ENCODE assay signal across 8 cellular contexts in genomic region chr10:51063659-51064535, GRCh38. TPM values are rescaled to one million over a fixed set of nuclear protein-coding genes. Genes with fewer than 3 reads are reported as not detected.
DNase-seq lines count a peak whose midpoint lies in the region; ATAC-seq, FAIRE-seq and TF ChIP-seq lines count a peak whose summit lies in the region.

No MANE protein-coding gene starts in this region.

- no peaks in the 10 kb centered on the region for H3K36me3 ChIP-seq in GM12878 (ENCODE audit: control insufficient read depth in 2 of 2, insufficient read depth in 2 of 2, low read length in 1 of 2)

- H3K27me3 ChIP-seq in GM12878 (replicated peaks in 1 of 2; ENCODE audit: control insufficient read depth in 2 of 2, insufficient read depth in 2 of 2, low read length in 1 of 2): no peaks in the 10 kb centered on the region

- SMC1A ChIA-PET in GM12878 (lab: Charles Lee; ENCODE audit: uncharacterized antibody, unreplicated experiment): interaction anchor here (0.9 to 2.7 kb wide), 4 partner anchors 16 to 1424 kb away, joined by 3 to 7 read pairs (median 4); no protein-coding TSS in a partner anchor

- no peaks in the 10 kb centered on the region for H3K9me3 ChIP-seq in GM12878 (replicated peaks; ENCODE audit: control insufficient read depth, insufficient read depth, low read length)

- ATAC-seq in HG03565 (IDR thresholded peaks at IDR 0.05; ENCODE audit: unreplicated experiment) (peak; percentile 43), GM12878 (peak; percentile 50; the same call in 2 of the 3 replicates), left lobe of liver (peak; percentile 69), HG02571 (IDR thresholded peaks at IDR 0.05; ENCODE audit: unreplicated experiment) (no peak)

- TF ChIP-seq EP300 in GM12878 (IDR thresholded peaks at IDR 0.05; ENCODE audit: borderline replicate concordance in 1 of 2, control insufficient read depth in 1 of 2, low read depth in 2 of 2, low read length in 2 of 2): no peak

- H3K79me2 ChIP-seq in GM12878 (ENCODE audit: control insufficient read depth, insufficient read depth, low read length): no peaks in the 10 kb centered on the region

- TF ChIP-seq CTCF in AG09319 (IDR thresholded peaks at IDR 0.05; ENCODE audit: low read depth, low read length): peak; percentile 58
- TF ChIP-seq CTCF in GM12878 (IDR thresholded peaks at IDR 0.05 in 2 of 3, conservative IDR thresholded peaks at IDR 0.05 in 1 of 3; ENCODE audit: control insufficient read depth in 2 of 3, extremely low read depth in 1 of 3, insufficient read depth in 1 of 3, low read depth in 3 of 3, low read length in 3 of 3): peak; percentile 25 to 56 (median 37); a peak in 3 of 6 replicates

- RAD21 ChIA-PET in GM12878 (lab: Charles Lee; ENCODE audit: unreplicated experiment): interaction anchor here (0.6 to 0.9 kb wide), 3 partner anchors 358 to 1663 kb away, joined by 3 to 4 read pairs (median 3); no protein-coding TSS in a partner anchor

- H4K20me1 ChIP-seq in GM12878 (ENCODE audit: control insufficient read depth, insufficient read depth): no peaks in the 10 kb centered on the region

- POLR2A ChIA-PET in GM12878 (lab: Charles Lee): no interaction called here

- H3K9ac ChIP-seq in GM12878 (ENCODE audit: control insufficient read depth, insufficient read depth, low read length): no peak overlapping the region

- H3K4me3 ChIP-seq in GM12878: no peak overlapping the region

- peak; percentile 40; the same call in 1 of the 2 replicates for TF ChIP-seq RAD21 in GM12878 (IDR thresholded peaks at IDR 0.05; ENCODE audit: insufficient read depth, low read depth, low read length)

- no peaks in the 10 kb centered on the region for H3K4me1 ChIP-seq in GM12878 (ENCODE audit: control insufficient read depth, insufficient read depth, low read length)

- intact Hi-C loops in GM12878 (cut with micrococcal nuclease; ENCODE audit: unreplicated experiment): loop anchor here (5.0 kb wide), 2 partner anchors 358 to 898 kb away; no protein-coding TSS in a partner anchor

- WGBS in GM12878 (ENCODE audit: insufficient coverage, insufficient replicate concordance, low lambda C conversion rate, missing lambda C conversion rate): 0% methylated on average over 2 of the region's 2 CpGs

- DNase-seq in AG09319 (ENCODE audit: extremely low read depth, low read depth): no peak
- no peak for DNase-seq in GM12878 (ENCODE audit: low read depth, low spot score)
- no peak for DNase-seq in left lobe of liver (ENCODE audit: low spot score)
- DNase-seq in activated naive CD4-positive, alpha-beta T cell treated with anti-CD3 and anti-CD28 coated beads, Interleukin-2, amount 50 U/mL, for 16 hours: no peak
- DNase-seq in 8988T: no peak
- DNase-seq in stimulated activated CD4-positive, alpha-beta T cell treated with anti-CD3 and anti-CD28 coated beads, Interleukin-4, amount 100 ng/mL, for 24 hours: no peak

- H3K4me2 ChIP-seq in GM12878 (ENCODE audit: control insufficient read depth, insufficient read depth): no peak overlapping the region

- CTCF ChIA-PET in GM12878 (lab: Yijun Ruan, JAX): interaction anchor here (0.5 to 2.3 kb wide), 12 partner anchors 8 to 1152 kb away, joined by 3 to 8 read pairs (median 4); no protein-coding TSS in a partner anchor

- no TSS peak for BruUV-seq in GM12878 (replicated peaks; lab: Mats Ljungman, UMichigan)

- H3K27ac ChIP-seq in GM12878 (ENCODE audit: control insufficient read depth, insufficient read depth): no peak overlapping the region

- in situ Hi-C loops in GM12878 (cut with MboI): loop anchor here (25.0 kb wide), 1 partner anchor 898 kb away; no protein-coding TSS in a partner anchor

- no peak overlapping the region for H2AFZ ChIP-seq in GM12878 (ENCODE audit: control insufficient read depth, low read depth, low read length)

- no peak for TF ChIP-seq POLR2A in GM12878 (IDR thresholded peaks at IDR 0.05; ENCODE audit: low read depth, low read length)

- FAIRE-seq in GM12878 (lab: Jason Lieb, UNC): peak; percentile 54

TF ChIP-seq in GM12878, 131 proteins besides CTCF, POLR2A, EP300 and RAD21:
- TF ChIP-seq CHD4 (IDR thresholded peaks at IDR 0.05) (no peak), NRF1 (conservative IDR thresholded peaks at IDR 0.05; ENCODE audit: low read depth, low read length) (no peak)

RNA-seq across cellular contexts. Expression of gene PRKG1, which starts 10.4 kb away (rescaled TPM):
- total RNA-seq in GM12878 (2013; cell fraction: nucleolus; rRNA removed): not detected in 2 replicates
- total RNA-seq in GM12878 (2014; rRNA removed) (not detected in 2 replicates), GM12878 (2014; rRNA removed; fragmentation: Illumina TruSeq; extraction: Trizol) (not detected in 2 replicates), GM12878 (2021) (0.05 TPM in 1 of 2 replicates, not detected in the other), left lobe of liver (1.2 TPM)
- not detected for polyA plus RNA-seq in GM12878 (2011; ENCODE audit: low read depth)
- polyA plus RNA-seq in GM12878 (2011; rRNA removed) (0.01 and 0.04 TPM in 2 replicates), GM12878 (2014; fragmentation: Illumina TruSeq; extraction: Trizol) (not detected in 2 replicates), GM12878 (2014; fragmentation: Nextera tagmentation; extraction: Ambion mirVana) (not detected), GM12878 (2014; rRNA removed) (not detected in 2 replicates), GM12878 (2016; fragmentation: Nextera tagmentation; extraction: Ambion mirVana) (not detected)
- polyA plus RNA-seq in GM12878 (2011; cell fraction: cytosol; rRNA removed): not detected in 2 replicates
- polyA plus RNA-seq in GM12878 (2011; cell fraction: nucleus; rRNA removed): 0.01 and 0.03 TPM in 2 replicates
- polyA plus RNA-seq in GM12878 (2012): 0.03 TPM in 1 of 2 replicates, not detected in the other
- 0.05 TPM in 1 of 2 replicates, not detected in the other for polyA minus RNA-seq in GM12878 (2011; rRNA and poly(A)+ RNA removed)
- not detected in 2 replicates for polyA minus RNA-seq in GM12878 (2011; cell fraction: cytosol; rRNA and poly(A)+ RNA removed)
- polyA minus RNA-seq in GM12878 (2011; cell fraction: nucleus; rRNA and poly(A)+ RNA removed): not detected in 2 replicates
